Comparison of ENCODE assay signal across 8 cellular contexts in genomic region chr12:30754750-30755394, GRCh38. TPM values are rescaled to one million over a fixed set of nuclear protein-coding genes. Genes with fewer than 3 reads are reported as not detected.
A peak's percentile ranks its signal among the peaks of the same experiment; 100 is the strongest.
DNase-seq lines count a peak whose midpoint lies in the region; ATAC-seq and TF ChIP-seq lines count a peak whose summit lies in the region.

A gene with protein sequence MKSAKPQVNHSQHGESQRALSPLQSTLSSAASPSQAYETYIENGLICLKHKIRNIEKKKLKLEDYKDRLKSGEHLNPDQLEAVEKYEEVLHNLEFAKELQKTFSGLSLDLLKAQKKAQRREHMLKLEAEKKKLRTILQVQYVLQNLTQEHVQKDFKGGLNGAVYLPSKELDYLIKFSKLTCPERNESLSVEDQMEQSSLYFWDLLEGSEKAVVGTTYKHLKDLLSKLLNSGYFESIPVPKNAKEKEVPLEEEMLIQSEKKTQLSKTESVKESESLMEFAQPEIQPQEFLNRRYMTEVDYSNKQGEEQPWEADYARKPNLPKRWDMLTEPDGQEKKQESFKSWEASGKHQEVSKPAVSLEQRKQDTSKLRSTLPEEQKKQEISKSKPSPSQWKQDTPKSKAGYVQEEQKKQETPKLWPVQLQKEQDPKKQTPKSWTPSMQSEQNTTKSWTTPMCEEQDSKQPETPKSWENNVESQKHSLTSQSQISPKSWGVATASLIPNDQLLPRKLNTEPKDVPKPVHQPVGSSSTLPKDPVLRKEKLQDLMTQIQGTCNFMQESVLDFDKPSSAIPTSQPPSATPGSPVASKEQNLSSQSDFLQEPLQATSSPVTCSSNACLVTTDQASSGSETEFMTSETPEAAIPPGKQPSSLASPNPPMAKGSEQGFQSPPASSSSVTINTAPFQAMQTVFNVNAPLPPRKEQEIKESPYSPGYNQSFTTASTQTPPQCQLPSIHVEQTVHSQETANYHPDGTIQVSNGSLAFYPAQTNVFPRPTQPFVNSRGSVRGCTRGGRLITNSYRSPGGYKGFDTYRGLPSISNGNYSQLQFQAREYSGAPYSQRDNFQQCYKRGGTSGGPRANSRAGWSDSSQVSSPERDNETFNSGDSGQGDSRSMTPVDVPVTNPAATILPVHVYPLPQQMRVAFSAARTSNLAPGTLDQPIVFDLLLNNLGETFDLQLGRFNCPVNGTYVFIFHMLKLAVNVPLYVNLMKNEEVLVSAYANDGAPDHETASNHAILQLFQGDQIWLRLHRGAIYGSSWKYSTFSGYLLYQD (minus strand): TSS chr12:30754951. CDS start chr12:30753520, 1,431 bp downstream.

- H3K4me3 ChIP-seq in BJ (ENCODE audit: low read depth, low read length): peak within 1 kb of the TSS; percentile 60
- peak within 1 kb of the TSS; percentile 84 for H3K4me3 ChIP-seq in choroid plexus epithelial cell (ENCODE audit: low read depth, low read length)

- POLR2A ChIA-PET in BJ (lab: Charles Lee): interaction anchor here (0.6 kb wide), 1 partner anchor 221 kb away, joined by 3 read pairs; no protein-coding TSS in a partner anchor
- POLR2A ChIA-PET in activated CD4-positive, alpha-beta T cell treated with anti-CD3 and anti-CD28 coated beads for 36 hours (lab: Charles Lee): interaction anchor here (0.6 to 1.4 kb wide), 2 partner anchors 31 to 59 kb away, joined by 3 to 8 read pairs; partner anchors contain the start of gene IPO8

- no peaks in the 10 kb centered on the region for H3K27me3 ChIP-seq in BJ (ENCODE audit: control insufficient read depth, insufficient read depth, low read length)

- no peaks in the 10 kb centered on the region for H3K9me3 Mint-ChIP-seq in activated CD4-positive, alpha-beta T cell treated with anti-CD3 and anti-CD28 coated beads for 36 hours (ENCODE audit: low read depth)

- H3K27ac Mint-ChIP-seq in activated CD4-positive, alpha-beta T cell treated with anti-CD3 and anti-CD28 coated beads for 36 hours: peak within 1 kb of the TSS; percentile 78

- H3K4me3 Mint-ChIP-seq in activated CD4-positive, alpha-beta T cell treated with anti-CD3 and anti-CD28 coated beads for 36 hours: peak within 1 kb of the TSS; percentile 86

- TF ChIP-seq CTCF in BJ (IDR thresholded peaks at IDR 0.05; ENCODE audit: insufficient read depth, low read depth, low read length) (peak; percentile 47), choroid plexus epithelial cell (conservative IDR thresholded peaks at IDR 0.05; ENCODE audit: low read depth, low read length) (peak; percentile 33)

- DNase-seq in BJ (ENCODE audit: low read depth) (peak; percentile 65), GM19240 (ENCODE audit: insufficient read length, low spot score) (peak; percentile 74), NCI-H510A treated with DMSO at 0.1 percent for 48 hours (lab: John Stamatoyannopoulos, UW) (peak; percentile 87), choroid plexus epithelial cell (ENCODE audit: low read depth) (peak; percentile 96), kidney glomerular epithelial cell (lab: John Stamatoyannopoulos, UW) (peak; percentile 86)
- DNase-seq in activated CD4-positive, alpha-beta T cell treated with anti-CD3 and anti-CD28 coated beads for 36 hours: peak; percentile 96
- peak; percentile 84 to 92 for DNase-seq in stimulated activated CD4-positive, alpha-beta T cell treated with anti-CD3 and anti-CD28 coated beads, Interleukin-15, amount 100 ng/mL, for 48 hours (ENCODE audit: low read depth in 2 of 2)

- CTCF ChIA-PET in BJ (lab: Yijun Ruan, JAX): no interaction called here
- CTCF ChIA-PET in activated CD4-positive, alpha-beta T cell treated with anti-CD3 and anti-CD28 coated beads for 36 hours (lab: Charles Lee): interaction anchor here (2.6 kb wide), 1 partner anchor 52 kb away, joined by 17 read pairs; no protein-coding TSS in a partner anchor

- intact Hi-C loops in activated CD4-positive, alpha-beta T cell treated with anti-CD3 and anti-CD28 coated beads for 36 hours (cut with DNase I, micrococcal nuclease): loop anchor here (1.0 to 10.0 kb wide), 10 partner anchors 40 to 1922 kb away; partner anchors contain the start of genes IPO8 (in 2 of the 2), SINHCAF (in 2 of the 2), DDX11 (in 1 of the 2) and DNM1L (in 1 of the 2)

- no peaks in the 10 kb centered on the region for H3K36me3 Mint-ChIP-seq in activated CD4-positive, alpha-beta T cell treated with anti-CD3 and anti-CD28 coated beads for 36 hours (ENCODE audit: low read depth)

- peaks cover 36% of the 10 kb centered on the region for H3K4me1 Mint-ChIP-seq in activated CD4-positive, alpha-beta T cell treated with anti-CD3 and anti-CD28 coated beads for 36 hours

- no peaks in the 10 kb centered on the region for H3K27me3 Mint-ChIP-seq in activated CD4-positive, alpha-beta T cell treated with anti-CD3 and anti-CD28 coated beads for 36 hours

- ATAC-seq in HG03457 (IDR thresholded peaks at IDR 0.05; ENCODE audit: unreplicated experiment): peak; percentile 94
- peak; percentile 94 for ATAC-seq in activated CD4-positive, alpha-beta T cell treated with anti-CD3 and anti-CD28 coated beads for 36 hours

- H3K36me3 ChIP-seq in BJ (ENCODE audit: control insufficient read depth, insufficient read depth, low read length): no peaks in the 10 kb centered on the region

RNA-seq across cellular contexts. Expression of the gene that starts here (rescaled TPM):
- polyA plus RNA-seq in BJ (2011; rRNA removed): 7.8 and 11.9 TPM in 2 replicates
- polyA minus RNA-seq in BJ (2011; rRNA and poly(A)+ RNA removed): 4.5 and 8.0 TPM in 2 replicates
- total RNA-seq in activated CD4-positive, alpha-beta T cell treated with anti-CD3 and anti-CD28 coated beads for 36 hours: 10 to 100 TPM; 10.0 to 19.8 TPM

Comparison
In these comparisons a context has a peak if more than half of its experiments do, and no peak if none do; other contexts are left out.
1. Peak in every context shown above with its lines: DNase-seq, ATAC-seq and H3K4me3 ChIP-seq.